Comparison of ENCODE assay signal across 8 cellular contexts in genomic region chr21:44300262-44300959, GRCh38. TPM values are rescaled to one million over a fixed set of nuclear protein-coding genes. Genes with fewer than 3 reads are reported as not detected.
DNase-seq lines count a peak whose midpoint lies in the region; ATAC-seq and TF ChIP-seq lines count a peak whose summit lies in the region.

No MANE protein-coding gene starts in this region.

- POLR2A ChIA-PET in BJ (lab: Charles Lee), result no interaction called here

- no peaks in the 10 kb centered on the region; the same call in 1 of the 2 replicates for H4K20me1 ChIP-seq in SU-DHL-6 (ENCODE audit: low read depth, low read length)

- H3K9me2 ChIP-seq in SU-DHL-6 (replicated peaks; ENCODE audit: insufficient read depth, low read length), result no peaks in the 10 kb centered on the region

- H3K27ac ChIP-seq in SU-DHL-6 (ENCODE audit: low read depth, low read length), result peak overlapping the region; percentile 74
- peak overlapping the region; percentile 0 for H3K27ac ChIP-seq in adipose tissue (ENCODE audit: low read depth, low read length)
- peak overlapping the region; percentile 83 to 98 (median 94) for H3K27ac ChIP-seq in heart right ventricle

- H3F3A ChIP-seq in SU-DHL-6 (ENCODE audit: insufficient read depth), result peaks cover 6% of the 10 kb centered on the region

- DNase-seq in BJ (ENCODE audit: low read depth), result no peak
- peak; percentile 10 for DNase-seq in HS-5 (ENCODE audit: low read depth)
- peak; percentile 74 to 80 for DNase-seq in heart right ventricle
- DNase-seq in posterior vena cava (ENCODE audit: low spot score), result peak; percentile 94
- DNase-seq in cortex of kidney (lab: John Stamatoyannopoulos, UW), result no peak

- peak overlapping the region; percentile 63 for H3K4me2 ChIP-seq in SU-DHL-6 (ENCODE audit: low read depth, low read length, poor library complexity, severe bottlenecking)

- CTCF ChIA-PET in BJ (lab: Yijun Ruan, JAX), result no interaction called here

- ATAC-seq in GM19351 (IDR thresholded peaks at IDR 0.05; ENCODE audit: unreplicated experiment) (peak; percentile 30), heart right ventricle (peak; percentile 57 to 75 (median 62))

- H3K9me3 ChIP-seq in SU-DHL-6 (ENCODE audit: insufficient read depth, low read length) (no peaks in the 10 kb centered on the region), heart right ventricle (no peaks in the 10 kb centered on the region)

- intact Hi-C loops in heart right ventricle (cut with DNase I), result loop anchor here in 3 of 10 donors (2.0 to 10.0 kb wide), 3 partner anchors 36 to 286 kb away; partner anchors contain the start of genes CFAP410 (in 2 of the 3) and TRAPPC10 (in 1 of the 3)
- intact Hi-C loops in posterior vena cava (cut with DNase I), result loop anchor here in 1 of 2 donors (10.0 kb wide), 1 partner anchor 624 kb away; the partner anchor contains the start of gene ITGB2

- H3K4me3 ChIP-seq in BJ (ENCODE audit: low read depth, low read length) (peak overlapping the region; percentile 80), SU-DHL-6 (ENCODE audit: insufficient read depth, low read length, poor library complexity, severe bottlenecking) (peak overlapping the region; percentile 72), heart right ventricle (peak overlapping the region; percentile 56 to 92 (median 78))

- WGBS in adipose tissue, 3 donors, result 0 to 1% (median 1%) methylated on average over 46 to 67 of the region's 67 CpGs
- WGBS in heart right ventricle, 2 donors, result 2 to 3% methylated on average over 50 to 67 of the region's 67 CpGs

- H3K4me1 ChIP-seq in heart right ventricle, result peaks cover 36 to 73% (median 63%) of the 10 kb centered on the region in 9 donors

- TF ChIP-seq CTCF in BJ (IDR thresholded peaks at IDR 0.05; ENCODE audit: insufficient read depth, low read depth, low read length), result 0 out of 2 replicates have a peak, but pooled peaks have one; percentile 5
- no peak for TF ChIP-seq CTCF in SU-DHL-6 (IDR thresholded peaks at IDR 0.05; ENCODE audit: insufficient read depth, low read length, poor library complexity, severe bottlenecking)
- peak in 1 of 9 donors; percentile 10 for TF ChIP-seq CTCF in heart right ventricle (IDR thresholded peaks at IDR 0.05)

- H3K36me3 ChIP-seq in BJ (ENCODE audit: control insufficient read depth, insufficient read depth, low read length) (peaks cover 2% of the 10 kb centered on the region; the same call in 1 of the 2 replicates), SU-DHL-6 (ENCODE audit: low read length) (no peaks in the 10 kb centered on the region), heart right ventricle (no peaks in the 10 kb centered on the region)

- H3K9ac ChIP-seq in SU-DHL-6 (ENCODE audit: low read length), result peak overlapping the region; percentile 72

- H3K79me2 ChIP-seq in SU-DHL-6 (ENCODE audit: insufficient read depth, low read length), result peaks cover 27% of the 10 kb centered on the region

- H2AFZ ChIP-seq in SU-DHL-6 (ENCODE audit: low read depth, low read length, severe bottlenecking), result no peak overlapping the region

- no peaks in the 10 kb centered on the region for H3K27me3 ChIP-seq in BJ (ENCODE audit: control insufficient read depth, insufficient read depth, low read length)
- no peaks in the 10 kb centered on the region for H3K27me3 ChIP-seq in SU-DHL-6 (ENCODE audit: low read length)
- no peaks in the 10 kb centered on the region for H3K27me3 ChIP-seq in heart right ventricle

RNA-seq across cellular contexts. Expression of gene PFKL, which starts 0.6 kb away (rescaled TPM):
- polyA plus RNA-seq in BJ (2011; rRNA removed) (85.9 and 152 TPM in 2 replicates), adipose tissue (100 to 1,000 TPM in 1 of 3 donors, 10 to 100 TPM in 2; 50.2 to 134 (median 87.7) TPM), heart right ventricle (10 to 100 TPM; 42.6 to 56.9 TPM)
- 78.9 and 95.6 TPM in 2 replicates for polyA minus RNA-seq in BJ (2011; rRNA and poly(A)+ RNA removed)
- total RNA-seq in heart right ventricle (10 to 100 TPM; 34.7 to 84.4 (median 43.8) TPM), posterior vena cava (10 to 100 TPM; 74.1 to 91.3 TPM)

RNA-seq across cellular contexts. Expression of gene AIRE, which starts 14.7 kb away (rescaled TPM):
- polyA plus RNA-seq in BJ (2011; rRNA removed) (0.10 and 0.12 TPM in 2 replicates), adipose tissue (under 1 TPM in 2 of 3 donors, not detected in 1; 0.03 to 0.15 TPM), heart right ventricle (under 1 TPM in 1 of 2 donors, not detected in 1; 0.06 TPM)
- polyA minus RNA-seq in BJ (2011; rRNA and poly(A)+ RNA removed), result 0.05 TPM in 2 replicates
- total RNA-seq in heart right ventricle (under 1 TPM in 2 of 10 donors, not detected in 8; 0.05 to 0.10 TPM), posterior vena cava (not detected)

RNA-seq across cellular contexts. Expression of gene DNMT3L, which starts 38.7 kb away (rescaled TPM):
- polyA plus RNA-seq in BJ (2011; rRNA removed), result not detected in 2 replicates
- not detected in 2 replicates for polyA minus RNA-seq in BJ (2011; rRNA and poly(A)+ RNA removed)
- not detected for polyA plus RNA-seq in adipose tissue
- total RNA-seq in heart right ventricle, result not detected
- not detected for polyA plus RNA-seq in heart right ventricle
- total RNA-seq in posterior vena cava, result not detected

RNA-seq across cellular contexts. Expression of gene CFAP410, which starts 38.8 kb away (rescaled TPM):
- 8.4 and 13.5 TPM in 2 replicates for polyA plus RNA-seq in BJ (2011; rRNA removed)
- 2.8 TPM in 2 replicates for polyA minus RNA-seq in BJ (2011; rRNA and poly(A)+ RNA removed)
- 10 to 100 TPM; 27.4 to 40.0 (median 30.3) TPM for polyA plus RNA-seq in adipose tissue
- 10 to 100 TPM; 10.9 to 15.8 (median 13.3) TPM for total RNA-seq in heart right ventricle
- polyA plus RNA-seq in heart right ventricle, result 10 to 100 TPM; 27.6 to 34.7 TPM
- 10 to 100 TPM; 18.1 to 18.8 TPM for total RNA-seq in posterior vena cava

RNA-seq across cellular contexts. Expression of gene TRPM2, which starts 53.0 kb away (rescaled TPM):
- polyA plus RNA-seq in BJ (2011; rRNA removed) (not detected in 2 replicates), adipose tissue (1 to 10 TPM in 2 of 3 donors, under 1 TPM in 1; 0.72 to 4.2 (median 1.9) TPM), heart right ventricle (1 to 10 TPM; 1.2 to 2.4 TPM)
- polyA minus RNA-seq in BJ (2011; rRNA and poly(A)+ RNA removed), result not detected in 2 replicates
- total RNA-seq in heart right ventricle (1 to 10 TPM in 5 of 10 donors, under 1 TPM in 5; 0.34 to 8.5 (median 0.89) TPM), posterior vena cava (10 to 100 TPM in 1 of 2 donors, 1 to 10 TPM in 1; 7.7 to 11.3 TPM)

Comparison
In these comparisons a context has a peak if more than half of its experiments do, and no peak if none do; other contexts are left out.
1. DNase-seq: peak in HS-5 (single experiment), heart right ventricle (2 of 2) and posterior vena cava (single experiment); none in BJ (single experiment) and cortex of kidney (single experiment).
2. H3K27ac ChIP-seq: peak in every context shown above with its lines; median percentile 94 in heart right ventricle; 74 in SU-DHL-6; 0 in adipose tissue.
3. Peak in every context shown above with its lines, with median percentiles within 50 percentile points of each other: H3K4me3 ChIP-seq.